17 cellular contexts compared by ENCODE assay signal in genomic region chr17:64196626-64197025, GRCh38.
A peak's percentile ranks its signal among the peaks of the same experiment; 100 is the strongest.
DNase-seq lines count a peak whose midpoint lies in the region; ATAC-seq and TF ChIP-seq lines count a peak whose summit lies in the region.
"Had no signal": no experiment of that assay in that cellular context is flagged by ENCODE, and none has a peak within 500 bp of the region (broad histone marks: within the 10 kb centered on the region; RNA-seq: fewer than 3 reads in every experiment).

No MANE protein-coding gene starts in this region.

- intact Hi-C loops in MCF 10A (cut with micrococcal nuclease) = loop anchor here (5.0 kb wide), 1 partner anchor 66 kb away; the partner anchor contains the start of gene TEX2
- intact Hi-C loops in mammary epithelial cell (cut with micrococcal nuclease) = no loop called here
- intact Hi-C loops in esophagus squamous epithelium (cut with DNase I) = no loop called here

- dilution Hi-C loops in mammary epithelial cell (cut with HindIII; ENCODE audit: low sequenced_read_pairs) = no loop called here

- H3K4me2 ChIP-seq in mammary epithelial cell (ENCODE audit: insufficient read depth, low read depth, low read length) = no peak overlapping the region

- no TSS peak for BruUV-seq in MCF 10A (replicated peaks; lab: Mats Ljungman, UMichigan)
- BruUV-seq in mammary epithelial cell (replicated peaks; lab: Mats Ljungman, UMichigan) = no TSS peak

- CTCF ChIA-PET in MCF 10A (lab: Yijun Ruan, JAX) = interaction anchor here (0.7 to 1.4 kb wide), 2 partner anchors 14 to 86 kb away, joined by 3 to 8 read pairs; no protein-coding TSS in a partner anchor
- CTCF ChIA-PET in mammary epithelial cell (lab: Charles Lee; ENCODE audit: low non-redundant PET) = no interaction called here

- no peak for TF ChIP-seq POLR2A in esophagus squamous epithelium (IDR thresholded peaks at IDR 0.05)

- H4K20me1 ChIP-seq in mammary epithelial cell (ENCODE audit: insufficient read depth, low read length) = no peaks in the 10 kb centered on the region

- H3K36me3 Mint-ChIP-seq in MCF 10A (ENCODE audit: insufficient read depth, unreplicated experiment) (peaks cover 27% of the 10 kb centered on the region), mesothelial cell of epicardium (peaks cover 22% of the 10 kb centered on the region)

- WGBS in mammary epithelial cell (ENCODE audit: low coverage, missing lambda C conversion rate) = 85% methylated on average over 4 of the region's 4 CpGs
- 54 to 64% methylated on average over 4 of the region's 4 CpGs for WGBS in esophagus squamous epithelium, 2 donors

- no peak overlapping the region for H2AFZ ChIP-seq in mammary epithelial cell (ENCODE audit: low read depth, low read length)

- H3K27me3 Mint-ChIP-seq in MCF 10A (ENCODE audit: insufficient read depth, unreplicated experiment) (no peaks in the 10 kb centered on the region), mesothelial cell of epicardium (ENCODE audit: low read depth) (no peaks in the 10 kb centered on the region)
- H3K27me3 Mint-ChIP-seq: activated CD4-positive, alpha-beta memory T cell treated with anti-CD3 and anti-CD28 coated beads for 36 hours had no signal

- H3K27me3 ChIP-seq in mammary epithelial cell (ENCODE audit: insufficient read depth, low read length) (no peaks in the 10 kb centered on the region), esophagus squamous epithelium (no peaks in the 10 kb centered on the region)
- H3K27me3 ChIP-seq: thyroid gland had no signal

- H3K9ac ChIP-seq in mammary epithelial cell (ENCODE audit: insufficient read depth, low read length) = no peak overlapping the region

- no peak overlapping the region for H3K4me3 Mint-ChIP-seq in MCF 10A (ENCODE audit: unreplicated experiment)
- no peak overlapping the region for H3K4me3 Mint-ChIP-seq in mesothelial cell of epicardium
- H3K4me3 Mint-ChIP-seq: activated CD4-positive, alpha-beta memory T cell treated with anti-CD3 and anti-CD28 coated beads for 36 hours; nephron progenitor cell had no signal

- H3K9me3 ChIP-seq in mammary epithelial cell (replicated peaks; ENCODE audit: insufficient read depth, low read length) (no peaks in the 10 kb centered on the region), esophagus squamous epithelium (peaks cover 0 to 4% (median 4%) of the 10 kb centered on the region in 3 donors)
- H3K9me3 ChIP-seq: thyroid gland had no signal

- H3K4me1 Mint-ChIP-seq in MCF 10A (ENCODE audit: insufficient read depth, unreplicated experiment) (peaks cover 30% of the 10 kb centered on the region), mesothelial cell of epicardium (peaks cover 31% of the 10 kb centered on the region)

- H3K36me3 ChIP-seq in mammary epithelial cell (ENCODE audit: insufficient read depth, low read length) (peaks cover 13% of the 10 kb centered on the region), esophagus squamous epithelium (peaks cover 4 to 28% (median 5%) of the 10 kb centered on the region in 3 donors)

- H3K79me2 ChIP-seq in mammary epithelial cell (ENCODE audit: insufficient read depth, low read length) = peaks cover 63% of the 10 kb centered on the region

- POLR2A ChIA-PET in MCF 10A (lab: Yijun Ruan, JAX) = interaction anchor here (0.6 to 2.1 kb wide), 10 partner anchors 14 to 86 kb away, joined by 3 to 19 read pairs (median 4); partner anchors contain the start of gene TEX2

- H3K27ac ChIP-seq in mammary epithelial cell (ENCODE audit: insufficient read depth, low read depth, low read length) (no peak overlapping the region), esophagus squamous epithelium (no peak overlapping the region)
- H3K27ac ChIP-seq: thyroid gland had no signal

- no peak for ATAC-seq in HG02759 (IDR thresholded peaks at IDR 0.05; ENCODE audit: unreplicated experiment)
- ATAC-seq: HCT116 had no signal

- peak; percentile 65 for DNase-seq in MCF 10A (ENCODE audit: unreplicated experiment)
- no peak for DNase-seq in mammary epithelial cell
- peak; percentile 93 for DNase-seq in amniotic epithelial cell (ENCODE audit: low read depth)
- DNase-seq in fibroblast of villous mesenchyme (ENCODE audit: low read depth) = peak; percentile 77
- no peak for DNase-seq in activated CD4-positive, alpha-beta T cell treated with anti-CD3 and anti-CD28 coated beads, Interleukin-2, amount 50 U/mL, for 1 hour
- no peak for DNase-seq in mesothelial cell of epicardium (ENCODE audit: low spot score in 2 of 2, unreplicated experiment in 2 of 2)
- DNase-seq in esophagus squamous epithelium (lab: John Stamatoyannopoulos, UW) = no peak
- DNase-seq: activated CD4-positive, alpha-beta memory T cell treated with anti-CD3 and anti-CD28 coated beads for 36 hours; activated naive CD4-positive, alpha-beta T cell; NCI-H187 treated with DMSO at 0.1 percent for 48 hours; nephron progenitor cell; NK-92 treated with Interleukin-12 subunit alpha and Interleukin-12 subunit beta, amount 100 ng/mL, for 24 hours; stimulated activated CD4-positive, alpha-beta T cell treated with anti-CD3 and anti-CD28 coated beads, Interleukin-12 subunit alpha, Interleukin-12 subunit beta, amount 100 ng/mL, for 4 hours; T-helper 1 cell; thyroid gland had no signal

- no peak for TF ChIP-seq CTCF in MCF 10A (IDR thresholded peaks at IDR 0.05; ENCODE audit: unreplicated experiment)
- TF ChIP-seq CTCF in mammary epithelial cell (conservative IDR thresholded peaks at IDR 0.05 in 1 of 2, IDR thresholded peaks at IDR 0.05 in 1 of 2; ENCODE audit: extremely low read depth in 1 of 2, insufficient read depth in 1 of 2, low read depth in 1 of 2, low read length in 2 of 2) = no peak
- no peak for TF ChIP-seq CTCF in fibroblast of villous mesenchyme (IDR thresholded peaks at IDR 0.05; ENCODE audit: insufficient read depth, low read depth, low read length)
- no peak for TF ChIP-seq CTCF in mesothelial cell of epicardium (IDR thresholded peaks at IDR 0.05; ENCODE audit: unreplicated experiment)
- no peak for TF ChIP-seq CTCF in esophagus squamous epithelium (IDR thresholded peaks at IDR 0.05)

- H3K9me3 Mint-ChIP-seq in MCF 10A (ENCODE audit: unreplicated experiment) = no peaks in the 10 kb centered on the region
- H3K9me3 Mint-ChIP-seq in mesothelial cell of epicardium = peaks cover 11% of the 10 kb centered on the region

- H3K27ac Mint-ChIP-seq in MCF 10A (ENCODE audit: low read depth, unreplicated experiment) = no peak overlapping the region
- no peak overlapping the region for H3K27ac Mint-ChIP-seq in mesothelial cell of epicardium
- H3K27ac Mint-ChIP-seq: activated CD4-positive, alpha-beta memory T cell treated with anti-CD3 and anti-CD28 coated beads for 36 hours; nephron progenitor cell had no signal

- H3K4me3 ChIP-seq in mammary epithelial cell (replicated peaks in 1 of 3; ENCODE audit: insufficient read depth in 1 of 3, low read depth in 2 of 3, low read length in 3 of 3) (no peak overlapping the region), fibroblast of villous mesenchyme (ENCODE audit: low read depth, low read length) (no peak overlapping the region), esophagus squamous epithelium (no peak overlapping the region)
- H3K4me3 ChIP-seq: thyroid gland had no signal

- H3K4me1 ChIP-seq in mammary epithelial cell (ENCODE audit: insufficient read depth, low read length) (peaks cover 22% of the 10 kb centered on the region), esophagus squamous epithelium (peaks cover 0 to 15% (median 4%) of the 10 kb centered on the region in 3 donors)

- in situ Hi-C loops in mammary epithelial cell (cut with MboI; ENCODE audit: low sequenced_read_pairs in 2 of 2) = no loop called here

Comparison
In these comparisons a context has a peak if more than half of its experiments do, and no peak if none do; other contexts are left out.
1. DNase-seq: peak in MCF 10A (single experiment), amniotic epithelial cell (single experiment) and fibroblast of villous mesenchyme (single experiment); none in mammary epithelial cell (single experiment), activated CD4-positive, alpha-beta T cell treated with anti-CD3 and anti-CD28 coated beads, Interleukin-2, amount 50 U/mL, for 1 hour (single experiment), mesothelial cell of epicardium (0 of 2) and esophagus squamous epithelium (single experiment).